ENCODE assay signal across 8 cellular contexts in genomic region chr12:31362759-31363415, GRCh38. TPM values are rescaled to one million over a fixed set of nuclear protein-coding genes. Genes with fewer than 3 reads are reported as not detected.
DNase-seq lines count a peak whose midpoint lies in the region; ATAC-seq and TF ChIP-seq lines count a peak whose summit lies in the region.

No MANE protein-coding gene starts in this region.

- H3K27ac ChIP-seq in HUES6 (ENCODE audit: low read depth, low read length) (peak overlapping the region; percentile 59), SJCRH30 (no peak overlapping the region)

- peak; percentile 86 for ATAC-seq in GM21619 (IDR thresholded peaks at IDR 0.05; ENCODE audit: unreplicated experiment)

- H3K27me3 ChIP-seq in HUES6 (ENCODE audit: control insufficient read depth, insufficient read depth, low read length): no peaks in the 10 kb centered on the region
- H3K27me3 ChIP-seq in SJCRH30: no peaks in the 10 kb centered on the region

- H3K9me3 ChIP-seq in HUES6 (ENCODE audit: control insufficient read depth, insufficient read depth, low read depth, low read length) (no peaks in the 10 kb centered on the region), SJCRH30 (replicated peaks) (no peaks in the 10 kb centered on the region)

- H3K4me1 ChIP-seq in HUES6 (ENCODE audit: control insufficient read depth, insufficient read depth, low read length): peaks cover 29% of the 10 kb centered on the region
- no peaks in the 10 kb centered on the region for H3K4me1 ChIP-seq in SJCRH30

- H3K4me3 ChIP-seq in HUES6 (ENCODE audit: low read depth, low read length): peak overlapping the region; percentile 33
- H3K4me3 ChIP-seq in SJCRH30: peak overlapping the region; percentile 43

- peak overlapping the region; percentile 55 for H3K9ac ChIP-seq in HUES6 (ENCODE audit: low read length)

- no peaks in the 10 kb centered on the region for H3K36me3 ChIP-seq in HUES6 (ENCODE audit: control insufficient read depth, insufficient read depth, low read length)
- H3K36me3 ChIP-seq in SJCRH30: no peaks in the 10 kb centered on the region

- TF ChIP-seq POLR2A in erythroblast (IDR thresholded peaks at IDR 0.05; ENCODE audit: low read length): no peak

- DNase-seq in NCI-H510A treated with DMSO at 0.1 percent for 48 hours (lab: John Stamatoyannopoulos, UW) (peak; percentile 14), NCI-H510A (lab: John Stamatoyannopoulos, UW) (no peak), SJCRH30 (no peak), erythroblast (lab: John Stamatoyannopoulos, UW) (peak; percentile 10 to 22), activated gamma-delta T cell treated with Interleukin-2 at 50 U/mL for 16 hours (no peak)
- DNase-seq in stimulated activated CD4-positive, alpha-beta T cell treated with anti-CD3 and anti-CD28 coated beads, Interleukin-4, amount 100 ng/mL, for 1 hour: peak; percentile 2

RNA-seq across cellular contexts. Expression of gene SINHCAF, which starts 36.9 kb away (rescaled TPM):
- 87.6 and 105 TPM in 2 replicates for total RNA-seq in SJCRH30 (2014; rRNA removed; shearing (Covaris generic))

Comparison
In these comparisons a context has a peak if more than half of its experiments do, and no peak if none do; other contexts are left out.
1. DNase-seq: peak in NCI-H510A treated with DMSO at 0.1 percent for 48 hours (single experiment), erythroblast (2 of 2) and stimulated activated CD4-positive, alpha-beta T cell treated with anti-CD3 and anti-CD28 coated beads, Interleukin-4, amount 100 ng/mL, for 1 hour (single experiment); none in NCI-H510A (single experiment), SJCRH30 (0 of 2) and activated gamma-delta T cell treated with Interleukin-2 at 50 U/mL for 16 hours (single experiment).